30 cellular contexts compared by ENCODE assay signal in the genomic region with DNA sequence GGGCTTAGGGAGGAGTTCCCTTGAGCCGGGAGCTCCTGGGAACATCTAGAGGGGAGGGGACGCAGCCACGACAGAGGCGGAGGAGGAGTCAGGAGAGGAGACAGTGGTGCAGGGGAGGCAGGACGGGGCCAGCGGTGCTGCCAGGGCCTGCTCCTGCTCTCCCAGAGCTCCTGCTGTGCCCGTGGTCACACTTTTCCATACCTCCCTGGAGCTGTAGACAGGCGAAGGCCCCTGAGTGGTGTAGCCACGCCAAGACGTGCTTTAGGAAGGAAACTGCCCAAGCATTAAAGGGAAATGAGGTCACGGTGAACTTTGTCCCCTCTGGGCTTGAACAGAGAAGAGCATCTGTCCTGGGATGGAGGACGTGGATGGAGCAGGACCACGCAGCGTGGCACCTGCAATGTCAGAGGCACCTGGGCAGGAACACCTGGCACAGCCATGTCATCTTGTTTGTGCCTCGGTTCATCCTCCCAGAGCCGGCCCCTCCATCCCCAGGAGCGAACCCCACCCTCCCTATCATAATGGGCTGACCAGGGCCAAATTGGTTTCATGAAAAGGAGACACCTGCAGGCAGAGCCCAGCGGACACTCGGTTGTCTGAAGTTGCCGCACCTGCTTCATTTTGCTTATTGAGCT.
DNase-seq lines count a peak whose midpoint lies in the region; ATAC-seq and TF ChIP-seq lines count a peak whose summit lies in the region.
"Had no signal": no experiment of that assay in that cellular context is flagged by ENCODE, and none has a peak within 500 bp of the region (broad histone marks: within the 10 kb centered on the region; RNA-seq: fewer than 3 reads in every experiment).

No MANE protein-coding gene starts in this region.

- peak; percentile 65 for DNase-seq in iPS-NIHi7 (ENCODE audit: extremely low spot score)
- DNase-seq in osteocyte (ENCODE audit: extremely low spot score, unreplicated experiment) = peak; percentile 65
- DNase-seq in dorsolateral prefrontal cortex = no peak
- DNase-seq in NCI-H748 treated with DMSO at 0.1 percent for 48 hours (lab: John Stamatoyannopoulos, UW) = no peak
- DNase-seq: activated CD4-positive, alpha-beta T cell treated with anti-CD3 and anti-CD28 coated beads, Interleukin-2, amount 10 ng/mL, durations not matched to agents 24 days and 14 days; activated effector memory CD4-positive, alpha-beta T cell treated with anti-CD3 and anti-CD28 coated beads, Interleukin-2, amount 50 U/mL, for 16 hours; activated naive CD8-positive, alpha-beta T cell treated with anti-CD3 and anti-CD28 coated beads for 36 hours; activated T-cell treated with anti-CD3 and anti-CD28 coated beads, Interleukin-2, amount 50 U/mL, for 24 hours; aorta; DMS153; effector memory CD8-positive, alpha-beta T cell; kidney; lower lobe of right lung; NCI-H1417 treated with DMSO at 0.1 percent for 48 hours; NCI-H2029 treated with DMSO at 0.1 percent for 48 hours; NCI-H69; pancreas; small intestine; stimulated activated naive CD4-positive, alpha-beta T cell; T-helper 9 cell; upper lobe of right lung; WERI-Rb-1 had no signal

- H4K20me1 ChIP-seq in BLaER1 treated with 17β-estradiol and CSF1 and Interleukin-3, amounts not matched to agents 10 nM and 100 nM = peaks cover 0 to 8% (median 0%) of the 10 kb centered on the region in 11 experiments; a peak in 1 of 22 replicates
- H4K20me1 ChIP-seq in Loucy (ENCODE audit: insufficient read depth, low read length, poor library complexity, severe bottlenecking) = peaks cover 50% of the 10 kb centered on the region

- no peak overlapping the region for H3K4me3 Mint-ChIP-seq in osteocyte (ENCODE audit: unreplicated experiment)
- H3K4me3 Mint-ChIP-seq: activated CD4-positive, alpha-beta T cell treated with anti-CD3 and anti-CD28 coated beads, Interleukin-2, amount 10 ng/mL, durations not matched to agents 24 days and 14 days; activated naive CD8-positive, alpha-beta T cell treated with anti-CD3 and anti-CD28 coated beads for 36 hours; activated T-cell treated with anti-CD3 and anti-CD28 coated beads, Interleukin-2, amount 50 U/mL, for 24 hours; B cell; effector memory CD8-positive, alpha-beta T cell; nephron had no signal

- no peaks in the 10 kb centered on the region for H3K27me3 ChIP-seq in BLaER1 treated with 17β-estradiol and CSF1 and Interleukin-3, amounts not matched to agents 10 nM and 100 nM
- H3K27me3 ChIP-seq in Loucy (ENCODE audit: insufficient read depth, low read length, poor library complexity, severe bottlenecking) (no peaks in the 10 kb centered on the region), dorsolateral prefrontal cortex (peaks cover 0 to 6% (median 0%) of the 10 kb centered on the region in 45 donors)
- H3K27me3 ChIP-seq: pancreas had no signal

- no peak overlapping the region for H3K27ac Mint-ChIP-seq in osteocyte (ENCODE audit: unreplicated experiment)
- H3K27ac Mint-ChIP-seq: activated CD4-positive, alpha-beta T cell treated with anti-CD3 and anti-CD28 coated beads, Interleukin-2, amount 10 ng/mL, durations not matched to agents 24 days and 14 days; activated naive CD8-positive, alpha-beta T cell treated with anti-CD3 and anti-CD28 coated beads for 36 hours; activated T-cell treated with anti-CD3 and anti-CD28 coated beads, Interleukin-2, amount 50 U/mL, for 24 hours; B cell; effector memory CD8-positive, alpha-beta T cell; nephron had no signal

- no peaks in the 10 kb centered on the region for H3K36me3 ChIP-seq in BLaER1 treated with 17β-estradiol and CSF1 and Interleukin-3, amounts not matched to agents 10 nM and 100 nM
- H3K36me3 ChIP-seq in Loucy (ENCODE audit: insufficient read depth, low read length) = peaks cover 20% of the 10 kb centered on the region; the same call in 1 of the 2 replicates
- H3K36me3 ChIP-seq: lower lobe of right lung, pancreas, suprapubic skin, upper lobe of right lung, WERI-Rb-1 had no signal

- no peaks in the 10 kb centered on the region for H3K9me2 ChIP-seq in Loucy (replicated peaks; ENCODE audit: low read depth, low read length)

- peaks cover 0 to 8% (median 0%) of the 10 kb centered on the region in 11 experiments; a peak in 2 of 22 replicates for H3K9me3 ChIP-seq in BLaER1 treated with 17β-estradiol and CSF1 and Interleukin-3, amounts not matched to agents 10 nM and 100 nM (replicated peaks in 1 of 11)
- H3K9me3 ChIP-seq in Loucy (ENCODE audit: insufficient read depth, low read depth, low read length) = no peaks in the 10 kb centered on the region
- H3K9me3 ChIP-seq: lower lobe of right lung, pancreas, suprapubic skin, upper lobe of right lung had no signal

- ATAC-seq in GM19324 (IDR thresholded peaks at IDR 0.05; ENCODE audit: low FRiP score, unreplicated experiment) = no peak
- ATAC-seq: effector memory CD8-positive, alpha-beta T cell; esophagus mucosa; lower lobe of right lung; pancreas; upper lobe of right lung had no signal

- peak overlapping the region in 8 of 11 experiments; percentile 10 to 36 (median 22); a peak in 4 of 22 replicates for H3K4me2 ChIP-seq in BLaER1 treated with 17β-estradiol and CSF1 and Interleukin-3, amounts not matched to agents 10 nM and 100 nM
- H3K4me2 ChIP-seq in Loucy (ENCODE audit: low read depth, low read length, poor library complexity, severe bottlenecking) = peak overlapping the region; percentile 77
- H3K4me2 ChIP-seq: KMS-11 had no signal

- H3K4me1 ChIP-seq in BLaER1 treated with 17β-estradiol and CSF1 and Interleukin-3, amounts not matched to agents 10 nM and 100 nM = peaks cover 12 to 20% (median 18%) of the 10 kb centered on the region in 10 experiments
- H3K4me1 ChIP-seq in Loucy (ENCODE audit: insufficient read depth, low read length, poor library complexity, severe bottlenecking) = peaks cover 32% of the 10 kb centered on the region
- H3K4me1 ChIP-seq: lower lobe of right lung, pancreas, suprapubic skin, upper lobe of right lung had no signal

- peaks cover 61% of the 10 kb centered on the region for H3K79me2 ChIP-seq in Loucy (ENCODE audit: insufficient read depth, low read length)

- no peak overlapping the region for H3K4me3 ChIP-seq in BLaER1 treated with 17β-estradiol and CSF1 and Interleukin-3, amounts not matched to agents 10 nM and 100 nM
- H3K4me3 ChIP-seq in Loucy (ENCODE audit: low read length, poor library complexity, severe bottlenecking) (peak overlapping the region; percentile 93), dorsolateral prefrontal cortex (no peak overlapping the region)
- H3K4me3 ChIP-seq: lower lobe of right lung, pancreas, suprapubic skin, upper lobe of right lung had no signal

- no peaks in the 10 kb centered on the region for H3K36me3 Mint-ChIP-seq in osteocyte (ENCODE audit: unreplicated experiment)
- H3K36me3 Mint-ChIP-seq: activated naive CD8-positive, alpha-beta T cell treated with anti-CD3 and anti-CD28 coated beads for 36 hours had no signal

- H3K4me1 Mint-ChIP-seq in osteocyte (ENCODE audit: unreplicated experiment) = no peaks in the 10 kb centered on the region
- H3K4me1 Mint-ChIP-seq: B cell, nephron had no signal

- peaks cover 5% of the 10 kb centered on the region for H3K9me3 Mint-ChIP-seq in osteocyte (ENCODE audit: unreplicated experiment)
- H3K9me3 Mint-ChIP-seq: activated CD4-positive, alpha-beta T cell treated with anti-CD3 and anti-CD28 coated beads, Interleukin-2, amount 10 ng/mL, durations not matched to agents 24 days and 14 days; activated naive CD8-positive, alpha-beta T cell treated with anti-CD3 and anti-CD28 coated beads for 36 hours; activated T-cell treated with anti-CD3 and anti-CD28 coated beads, Interleukin-2, amount 50 U/mL, for 24 hours; effector memory CD8-positive, alpha-beta T cell had no signal

- TF ChIP-seq CTCF in Loucy (conservative IDR thresholded peaks at IDR 0.05; ENCODE audit: low read length) (no peak), osteocyte (IDR thresholded peaks at IDR 0.05) (no peak), dorsolateral prefrontal cortex (IDR thresholded peaks at IDR 0.05 in 54 of 56, conservative IDR thresholded peaks at IDR 0.05 in 2 of 56; ENCODE audit: low read depth in 1 of 56, partially characterized antibody in 56 of 56) (no peak)

- H3K27ac ChIP-seq in BLaER1 treated with 17β-estradiol and CSF1 and Interleukin-3, amounts not matched to agents 10 nM and 100 nM = no peak overlapping the region
- H3K27ac ChIP-seq in dorsolateral prefrontal cortex = no peak overlapping the region
- H3K27ac ChIP-seq: KMS-11, lower lobe of right lung, pancreas, suprapubic skin, upper lobe of right lung, WERI-Rb-1 had no signal

- H3K27me3 Mint-ChIP-seq in osteocyte (ENCODE audit: unreplicated experiment) = no peaks in the 10 kb centered on the region
- H3K27me3 Mint-ChIP-seq: activated CD4-positive, alpha-beta T cell treated with anti-CD3 and anti-CD28 coated beads, Interleukin-2, amount 10 ng/mL, durations not matched to agents 24 days and 14 days; activated naive CD8-positive, alpha-beta T cell treated with anti-CD3 and anti-CD28 coated beads for 36 hours had no signal

- no peak overlapping the region for H2AFZ ChIP-seq in Loucy (ENCODE audit: low read length)

- intact Hi-C loops in dorsolateral prefrontal cortex (cut with DNase I) = no loop called here

- H3F3A ChIP-seq in Loucy (ENCODE audit: low read depth) = no peaks in the 10 kb centered on the region

- H3K9ac ChIP-seq in BLaER1 treated with 17β-estradiol and CSF1 and Interleukin-3, amounts not matched to agents 10 nM and 100 nM = no peak overlapping the region
- peak overlapping the region; percentile 88 for H3K9ac ChIP-seq in Loucy (ENCODE audit: low read depth, low read length, poor library complexity, severe bottlenecking)
- H3K9ac ChIP-seq: KMS-11 had no signal

Comparison
In these comparisons a context has a peak if more than half of its experiments do, and no peak if none do; other contexts are left out.
1. DNase-seq: peak in iPS-NIHi7 (single experiment) and osteocyte (single experiment); none in dorsolateral prefrontal cortex (0 of 10) and NCI-H748 treated with DMSO at 0.1 percent for 48 hours (single experiment).